20 cellular contexts compared by ENCODE assay signal in genomic region chr11:19244084-19244483, GRCh38. TPM values are rescaled to one million over a fixed set of nuclear protein-coding genes. Genes with fewer than 3 reads are reported as not detected.
DNase-seq lines count a peak whose midpoint lies in the region; ATAC-seq and TF ChIP-seq lines count a peak whose summit lies in the region.
"Had no signal": no experiment of that assay in that cellular context is flagged by ENCODE, and none has a peak within 500 bp of the region (broad histone marks: within the 10 kb centered on the region; RNA-seq: fewer than 3 reads in every experiment).

No MANE protein-coding gene starts in this region.

- H3K36me3 ChIP-seq in right lobe of liver: no peaks in the 10 kb centered on the region
- H3K36me3 ChIP-seq: ascending aorta, BE2C had no signal

- H3K4me3 ChIP-seq in cardiac fibroblast (replicated peaks in 1 of 2; ENCODE audit: low read depth in 2 of 2, low read length in 2 of 2): no peak overlapping the region
- H3K4me3 ChIP-seq in right lobe of liver: no peak overlapping the region
- H3K4me3 ChIP-seq: ascending aorta had no signal

- H3K9me3 ChIP-seq in right lobe of liver: no peaks in the 10 kb centered on the region
- H3K9me3 ChIP-seq: ascending aorta, BE2C had no signal

- 41% methylated on average over 6 of the region's 6 CpGs for WGBS in right lobe of liver (ENCODE audit: insufficient coverage, low coverage, low lambda C conversion rate, missing lambda C conversion rate)

- ATAC-seq in right lobe of liver: peak; percentile 20 to 57 (median 43)
- ATAC-seq in Right ventricle myocardium superior (ENCODE audit: poor library complexity): no peak
- ATAC-seq: activated CD8-positive, alpha-beta T cell treated with anti-CD3 and anti-CD28 coated beads for 36 hours; left cardiac atrium; stimulated activated effector memory CD8-positive, alpha-beta T cell treated with anti-CD3 and anti-CD28 coated beads, Interleukin-12 subunit alpha, Interleukin-12 subunit beta, amount 100 ng/mL, for 72 hours had no signal

- H3K27me3 ChIP-seq in right lobe of liver: peaks cover 0 to 25% of the 10 kb centered on the region in 2 donors
- H3K27me3 ChIP-seq: BE2C had no signal

- intact Hi-C loops in right lobe of liver (cut with DNase I): no loop called here
- intact Hi-C loops in Right ventricle myocardium superior (cut with DNase I): loop anchor here (5.0 kb wide), 1 partner anchor 42 kb away; the partner anchor contains the start of gene CSRP3

- TF ChIP-seq CTCF in cardiac fibroblast (IDR thresholded peaks at IDR 0.05; ENCODE audit: low read depth, low read length) (no peak), right lobe of liver (IDR thresholded peaks at IDR 0.05) (no peak)

- no peak for TF ChIP-seq POLR2A in right lobe of liver (IDR thresholded peaks at IDR 0.05)

- peak; percentile 7 for DNase-seq in CD1c-positive myeloid dendritic cell (ENCODE audit: extremely low spot score)
- peak; percentile 74 for DNase-seq in MV-4-11 (lab: John Stamatoyannopoulos, UW)
- peak; percentile 54 to 67 for DNase-seq in cardiac fibroblast (ENCODE audit: low read depth in 2 of 2)
- DNase-seq in right lobe of liver: peak in 2 of 3 donors; percentile 24 to 58
- no peak for DNase-seq in activated CD4-positive, CD25-positive, alpha-beta regulatory T cell treated with anti-CD3 and anti-CD28 coated beads, Interleukin-2, amount 50 U/mL, for 72 hours
- DNase-seq in COLO829 (ENCODE audit: low spot score): no peak
- DNase-seq in Right ventricle myocardium superior: no peak
- no peak for DNase-seq in NCI-H187 (lab: John Stamatoyannopoulos, UW)
- DNase-seq: activated CD8-positive, alpha-beta T cell treated with anti-CD3 and anti-CD28 coated beads for 36 hours; BE2C; glutamatergic neuron; left cardiac atrium; naive B cell; NCI-H2227 treated with DMSO at 0.1 percent for 48 hours; stimulated activated CD4-positive, alpha-beta T cell treated with anti-CD3 and anti-CD28 coated beads, Interleukin-4, amount 100 ng/mL, for 1 hour had no signal

- H3K4me1 ChIP-seq in right lobe of liver: peaks cover 0 to 26% (median 0%) of the 10 kb centered on the region in 4 donors
- H3K4me1 ChIP-seq: BE2C had no signal

- no peak overlapping the region for H3K27ac ChIP-seq in right lobe of liver
- H3K27ac ChIP-seq: ascending aorta had no signal

RNA-seq across cellular contexts. Expression of gene E2F8, which starts 3.3 kb away (rescaled TPM):
- total RNA-seq in right lobe of liver: 1 to 10 TPM in 1 of 6 experiments, under 1 TPM in 4, not detected in 1; 0.19 to 2.0 (median 0.49) TPM
- total RNA-seq in Right ventricle myocardium superior: 2.0 TPM

RNA-seq across cellular contexts. Expression of gene CSRP3, which starts 42.3 kb away (rescaled TPM):
- total RNA-seq in right lobe of liver: under 1 TPM in 2 of 6 experiments, not detected in 4; 0.22 to 0.81 TPM
- 1,083 TPM for total RNA-seq in Right ventricle myocardium superior
- total RNA-seq: activated CD8-positive, alpha-beta T cell treated with anti-CD3 and anti-CD28 coated beads for 36 hours; activated T-helper 2 cell treated with anti-CD3 and anti-CD28 coated beads, Interferon-gamma antibody, Interleukin-2, Interleukin-4, amounts not matched to agents 10 μg/mL and 5 μg/mL and 100 μg/mL, durations not matched to agents 14 hours and 24 hours and 36 hours; ascending aorta; RPMI7951; T-helper 2 cell treated with Interferon-gamma antibody and Interleukin-4, amounts not matched to agents 100 ng/mL and 5 ng/mL, for 36 hours had no signal

Comparison
In these comparisons a context has a peak if more than half of its experiments do, and no peak if none do; other contexts are left out.
1. DNase-seq: peak in CD1c-positive myeloid dendritic cell (single experiment), MV-4-11 (single experiment), cardiac fibroblast (2 of 2) and right lobe of liver (2 of 3); none in activated CD4-positive, CD25-positive, alpha-beta regulatory T cell treated with anti-CD3 and anti-CD28 coated beads, Interleukin-2, amount 50 U/mL, for 72 hours (single experiment), COLO829 (single experiment), Right ventricle myocardium superior (single experiment) and NCI-H187 (0 of 2).
2. RNA of gene CSRP3, which starts 42.3 kb away (total RNA-seq): 1,083 TPM in Right ventricle myocardium superior (single experiment); 0.22 to 0.81 TPM in right lobe of liver; every median in the first group is over 100 times any median in the second.